1 cellular context compared by ENCODE assay signal in genomic region chr19:46841458-46842083, GRCh38.
A peak's percentile ranks its signal among the peaks of the same experiment; 100 is the strongest.
TF ChIP-seq lines count a peak whose summit lies in the region.

No MANE protein-coding gene starts in this region.

TF ChIP-seq in HEK293, 187 proteins besides CTCF, POLR2A, EP300 and RAD21 (continued from another document):
- TF ChIP-seq PRDM6 (tag by site-specific recombination; IDR thresholded peaks at IDR 0.05): no peak
- no peak for TF ChIP-seq TRIM28 (IDR thresholded peaks at IDR 0.05; ENCODE audit: borderline replicate concordance, low read length)
- no peak for TF ChIP-seq ZNF140 (tag by site-specific recombination; IDR thresholded peaks at IDR 0.05)
- TF ChIP-seq ZNF223 (tag by site-specific recombination; IDR thresholded peaks at IDR 0.05): no peak
- TF ChIP-seq, protein P1, sequence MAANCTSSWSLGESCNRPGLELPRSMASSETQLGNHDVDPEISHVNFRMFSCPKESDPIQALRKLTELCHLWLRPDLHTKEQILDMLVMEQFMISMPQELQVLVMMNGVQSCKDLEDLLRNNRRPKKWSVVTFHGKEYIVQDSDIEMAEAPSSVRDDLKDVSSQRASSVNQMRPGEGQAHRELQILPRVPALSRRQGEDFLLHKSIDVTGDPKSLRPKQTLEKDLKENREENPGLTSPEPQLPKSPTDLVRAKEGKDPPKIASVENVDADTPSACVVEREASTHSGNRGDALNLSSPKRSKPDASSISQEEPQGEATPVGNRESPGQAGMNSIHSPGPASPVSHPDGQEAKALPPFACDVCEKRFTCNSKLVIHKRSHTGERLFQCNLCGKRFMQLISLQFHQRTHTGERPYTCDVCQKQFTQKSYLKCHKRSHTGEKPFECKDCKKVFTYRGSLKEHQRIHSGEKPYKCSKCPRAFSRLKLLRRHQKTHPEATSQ (tag by site-specific recombination; IDR thresholded peaks at IDR 0.05): no peak
- TF ChIP-seq REST (tag by site-specific recombination; IDR thresholded peaks at IDR 0.05): no peak
- peak; percentile 59 for TF ChIP-seq KLF9 (tag by site-specific recombination; IDR thresholded peaks at IDR 0.05; ENCODE audit: low read depth)
- no peak for TF ChIP-seq ZNF837 (tag by site-specific recombination; IDR thresholded peaks at IDR 0.05)
- TF ChIP-seq ZFHX2 (tag by site-specific recombination; conservative IDR thresholded peaks at IDR 0.05): no peak
- no peak for TF ChIP-seq TSHZ1 (tag by site-specific recombination; IDR thresholded peaks at IDR 0.05; ENCODE audit: borderline replicate concordance)
- TF ChIP-seq, protein P2, sequence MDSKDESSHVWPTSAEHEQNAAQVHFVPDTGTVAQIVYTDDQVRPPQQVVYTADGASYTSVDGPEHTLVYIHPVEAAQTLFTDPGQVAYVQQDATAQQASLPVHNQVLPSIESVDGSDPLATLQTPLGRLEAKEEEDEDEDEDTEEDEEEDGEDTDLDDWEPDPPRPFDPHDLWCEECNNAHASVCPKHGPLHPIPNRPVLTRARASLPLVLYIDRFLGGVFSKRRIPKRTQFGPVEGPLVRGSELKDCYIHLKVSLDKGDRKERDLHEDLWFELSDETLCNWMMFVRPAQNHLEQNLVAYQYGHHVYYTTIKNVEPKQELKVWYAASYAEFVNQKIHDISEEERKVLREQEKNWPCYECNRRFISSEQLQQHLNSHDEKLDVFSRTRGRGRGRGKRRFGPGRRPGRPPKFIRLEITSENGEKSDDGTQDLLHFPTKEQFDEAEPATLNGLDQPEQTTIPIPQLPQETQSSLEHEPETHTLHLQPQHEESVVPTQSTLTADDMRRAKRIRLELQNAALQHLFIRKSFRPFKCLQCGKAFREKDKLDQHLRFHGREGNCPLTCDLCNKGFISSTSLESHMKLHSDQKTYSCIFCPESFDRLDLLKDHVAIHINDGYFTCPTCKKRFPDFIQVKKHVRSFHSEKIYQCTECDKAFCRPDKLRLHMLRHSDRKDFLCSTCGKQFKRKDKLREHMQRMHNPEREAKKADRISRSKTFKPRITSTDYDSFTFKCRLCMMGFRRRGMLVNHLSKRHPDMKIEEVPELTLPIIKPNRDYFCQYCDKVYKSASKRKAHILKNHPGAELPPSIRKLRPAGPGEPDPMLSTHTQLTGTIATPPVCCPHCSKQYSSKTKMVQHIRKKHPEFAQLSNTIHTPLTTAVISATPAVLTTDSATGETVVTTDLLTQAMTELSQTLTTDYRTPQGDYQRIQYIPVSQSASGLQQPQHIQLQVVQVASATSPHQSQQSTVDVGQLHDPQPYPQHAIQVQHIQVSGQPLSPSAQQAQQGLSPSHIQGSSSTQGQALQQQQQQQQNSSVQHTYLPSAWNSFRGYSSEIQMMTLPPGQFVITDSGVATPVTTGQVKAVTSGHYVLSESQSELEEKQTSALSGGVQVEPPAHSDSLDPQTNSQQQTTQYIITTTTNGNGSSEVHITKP (tag by site-specific recombination; IDR thresholded peaks at IDR 0.05): peak; percentile 78
- TF ChIP-seq, protein P3, sequence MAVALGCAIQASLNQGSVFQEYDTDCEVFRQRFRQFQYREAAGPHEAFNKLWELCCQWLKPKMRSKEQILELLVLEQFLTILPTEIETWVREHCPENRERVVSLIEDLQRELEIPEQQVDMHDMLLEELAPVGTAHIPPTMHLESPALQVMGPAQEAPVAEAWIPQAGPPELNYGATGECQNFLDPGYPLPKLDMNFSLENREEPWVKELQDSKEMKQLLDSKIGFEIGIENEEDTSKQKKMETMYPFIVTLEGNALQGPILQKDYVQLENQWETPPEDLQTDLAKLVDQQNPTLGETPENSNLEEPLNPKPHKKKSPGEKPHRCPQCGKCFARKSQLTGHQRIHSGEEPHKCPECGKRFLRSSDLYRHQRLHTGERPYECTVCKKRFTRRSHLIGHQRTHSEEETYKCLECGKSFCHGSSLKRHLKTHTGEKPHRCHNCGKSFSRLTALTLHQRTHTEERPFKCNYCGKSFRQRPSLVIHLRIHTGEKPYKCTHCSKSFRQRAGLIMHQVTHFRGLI (tag by site-specific recombination; IDR thresholded peaks at IDR 0.05): peak; percentile 60; the same call in 1 of the 2 replicates
- no peak for TF ChIP-seq ZNF473 (tag by site-specific recombination; IDR thresholded peaks at IDR 0.05)
- no peak for TF ChIP-seq ZNF623 (tag by site-specific recombination; IDR thresholded peaks at IDR 0.05)
- no peak for TF ChIP-seq ZNF202 (tag by site-specific recombination; IDR thresholded peaks at IDR 0.05; ENCODE audit: borderline replicate concordance)
- no peak for TF ChIP-seq ZNF426 (tag by site-specific recombination; IDR thresholded peaks at IDR 0.05)
- TF ChIP-seq ZBTB21 (tag by site-specific recombination; IDR thresholded peaks at IDR 0.05): no peak
- TF ChIP-seq YY1 (tag by site-specific recombination; IDR thresholded peaks at IDR 0.05): no peak
- no peak for TF ChIP-seq ZNF514 (tag by site-specific recombination; IDR thresholded peaks at IDR 0.05)
- no peak for TF ChIP-seq ZNF777 (tag by site-specific recombination; IDR thresholded peaks at IDR 0.05; ENCODE audit: borderline replicate concordance)
- TF ChIP-seq ZNF404 (tag by site-specific recombination; IDR thresholded peaks at IDR 0.05): no peak
- TF ChIP-seq ZNF214 (tag by site-specific recombination; IDR thresholded peaks at IDR 0.05; ENCODE audit: borderline replicate concordance): no peak
- TF ChIP-seq ZXDB (tag by site-specific recombination; IDR thresholded peaks at IDR 0.05): no peak
